In genomic region chr11:76208829-76209670, GRCh38 we compare ENCODE assay signal across 8 cellular contexts. TPM values are rescaled to one million over a fixed set of nuclear protein-coding genes. Genes with fewer than 3 reads are reported as not detected.
DNase-seq lines count a peak whose midpoint lies in the region; ATAC-seq and TF ChIP-seq lines count a peak whose summit lies in the region.

No MANE protein-coding gene starts in this region.

- peak overlapping the region; percentile 91 to 100 (median 99) for H3K4me2 ChIP-seq in BLaER1 treated with 17β-estradiol and CSF1 and Interleukin-3, amounts not matched to agents 10 nM and 100 nM

- no peaks in the 10 kb centered on the region for H3K36me3 ChIP-seq in BLaER1 treated with 17β-estradiol and CSF1 and Interleukin-3, amounts not matched to agents 10 nM and 100 nM

- peak overlapping the region; percentile 10 to 72 (median 54); a peak in 19 of 22 replicates for H3K9ac ChIP-seq in BLaER1 treated with 17β-estradiol and CSF1 and Interleukin-3, amounts not matched to agents 10 nM and 100 nM

- peaks cover 95 to 100% (median 98%) of the 10 kb centered on the region in 11 experiments for H3K27me3 ChIP-seq in BLaER1 treated with 17β-estradiol and CSF1 and Interleukin-3, amounts not matched to agents 10 nM and 100 nM

- H3K4me1 ChIP-seq in BLaER1 treated with 17β-estradiol and CSF1 and Interleukin-3, amounts not matched to agents 10 nM and 100 nM, result peaks cover 38 to 53% (median 47%) of the 10 kb centered on the region in 10 experiments

- no peak for ATAC-seq in GM19455 (IDR thresholded peaks at IDR 0.05; ENCODE audit: unreplicated experiment)

- TF ChIP-seq CTCF in epithelial cell of esophagus (IDR thresholded peaks at IDR 0.05; ENCODE audit: insufficient read depth, low read depth, low read length, missing control alignments), result peak; percentile 62

- DNase-seq in HCEC 1CT, result peak; percentile 20
- DNase-seq in NCI-H82 (lab: John Stamatoyannopoulos, UW), result peak; percentile 78
- peak; percentile 51 to 72 (median 69) for DNase-seq in activated CD8-positive, alpha-beta memory T cell treated with anti-CD3 and anti-CD28 coated beads for 48 hours (ENCODE audit: low read depth in 2 of 3, low spot score in 2 of 3)
- peak; percentile 43 for DNase-seq in epithelial cell of esophagus (ENCODE audit: low read depth)
- DNase-seq in mucosa of gallbladder (ENCODE audit: low spot score), result peak; percentile 50
- peak; percentile 49 to 51 for DNase-seq in stimulated activated CD8-positive, alpha-beta memory T cell treated with anti-CD3 and anti-CD28 coated beads, Interleukin-4, amount 100 ng/mL, for 1 hour (ENCODE audit: low read depth in 2 of 2, low spot score in 1 of 2)

- peaks cover 0 to 77% (median 56%) of the 10 kb centered on the region in 11 experiments; a peak in 16 of 22 replicates for H4K20me1 ChIP-seq in BLaER1 treated with 17β-estradiol and CSF1 and Interleukin-3, amounts not matched to agents 10 nM and 100 nM

- H3K9me3 ChIP-seq in BLaER1 treated with 17β-estradiol and CSF1 and Interleukin-3, amounts not matched to agents 10 nM and 100 nM (replicated peaks in 1 of 11), result no peaks in the 10 kb centered on the region; a peak in 1 of 22 replicates

- peak overlapping the region; percentile 47 to 71 (median 64) for H3K4me3 ChIP-seq in BLaER1 treated with 17β-estradiol and CSF1 and Interleukin-3, amounts not matched to agents 10 nM and 100 nM
- H3K4me3 ChIP-seq in epithelial cell of esophagus (ENCODE audit: low read length), result peak overlapping the region; percentile 37

- no peak overlapping the region for H3K27ac ChIP-seq in BLaER1 treated with 17β-estradiol and CSF1 and Interleukin-3, amounts not matched to agents 10 nM and 100 nM

RNA-seq across cellular contexts. Expression of gene WNT11, which starts 2.7 kb away (rescaled TPM):
- total RNA-seq in mucosa of gallbladder, result 1.8 TPM

Comparison
In these comparisons a context has a peak if more than half of its experiments do, and no peak if none do; other contexts are left out.
1. DNase-seq: peak in every context shown above with its lines; median percentile 78 in NCI-H82; 69 in activated CD8-positive, alpha-beta memory T cell treated with anti-CD3 and anti-CD28 coated beads for 48 hours; 50 in mucosa of gallbladder; 50 in stimulated activated CD8-positive, alpha-beta memory T cell treated with anti-CD3 and anti-CD28 coated beads, Interleukin-4, amount 100 ng/mL, for 1 hour; 43 in epithelial cell of esophagus; 20 in HCEC 1CT.